In genomic region chr11:134277176-134278001, GRCh38 we compare ENCODE assay signal across 10 cellular contexts. TPM values are rescaled to one million over a fixed set of nuclear protein-coding genes. Genes with fewer than 3 reads are reported as not detected.
DNase-seq lines count a peak whose midpoint lies in the region; ATAC-seq and TF ChIP-seq lines count a peak whose summit lies in the region.
"Had no signal": no experiment of that assay in that cellular context is flagged by ENCODE, and none has a peak within 500 bp of the region (broad histone marks: within the 10 kb centered on the region; RNA-seq: fewer than 3 reads in every experiment).

No MANE protein-coding gene starts in this region.

- peaks cover 20% of the 10 kb centered on the region for H3K27me3 Mint-ChIP-seq in endodermal cell (ENCODE audit: insufficient read depth)

- no peak overlapping the region for H3K27ac ChIP-seq in endodermal cell (ENCODE audit: low read depth, low read length)
- H3K27ac ChIP-seq: ovary had no signal

- H3K27ac Mint-ChIP-seq in endodermal cell: peak overlapping the region; percentile 39

- DNase-seq in NT2/D1 (ENCODE audit: low read depth, low spot score): no peak
- DNase-seq in endodermal cell: peak; percentile 78
- DNase-seq in GM10248 (ENCODE audit: extremely low spot score): no peak
- no peak for DNase-seq in NCI-H1105 (lab: John Stamatoyannopoulos, UW)
- DNase-seq in SHP77 treated with DMSO at 0.1 percent for 48 hours (lab: John Stamatoyannopoulos, UW): no peak
- DNase-seq: NCI-H2029 treated with DMSO at 0.1 percent for 48 hours, ovary had no signal

- H3K9me3 Mint-ChIP-seq in endodermal cell: no peaks in the 10 kb centered on the region

- TF ChIP-seq CTCF in endodermal cell (conservative IDR thresholded peaks at IDR 0.05): peak; percentile 43
- no peak for TF ChIP-seq CTCF in GM10248 (IDR thresholded peaks at IDR 0.05; ENCODE audit: control extremely low read depth, extremely low read depth, low read depth, missing control alignments)

- H3K4me1 Mint-ChIP-seq in endodermal cell: peaks cover 19% of the 10 kb centered on the region

- H3K9me3 ChIP-seq in ES-I3 (ENCODE audit: control insufficient read depth, insufficient read depth, low read length) (no peaks in the 10 kb centered on the region), NT2/D1 (ENCODE audit: insufficient read depth, low read length) (no peaks in the 10 kb centered on the region), endodermal cell (ENCODE audit: control insufficient read depth, low read length) (peaks cover 6% of the 10 kb centered on the region), neuron (ENCODE audit: low read length) (peaks cover 5% of the 10 kb centered on the region)

- POLR2A ChIA-PET in GM10248 (lab: Yijun Ruan, JAX): no interaction called here

- no peaks in the 10 kb centered on the region for H3K36me3 Mint-ChIP-seq in endodermal cell (ENCODE audit: low read depth)

- H3K4me1 ChIP-seq in ES-I3 (ENCODE audit: insufficient read depth, low read length): peaks cover 15% of the 10 kb centered on the region
- no peaks in the 10 kb centered on the region for H3K4me1 ChIP-seq in NT2/D1 (ENCODE audit: insufficient read depth, insufficient read length)
- H3K4me1 ChIP-seq in endodermal cell (ENCODE audit: control insufficient read depth, insufficient read depth, low read length): no peaks in the 10 kb centered on the region
- peaks cover 26% of the 10 kb centered on the region for H3K4me1 ChIP-seq in neuron (ENCODE audit: insufficient read depth, low read length)

- 28 to 30% methylated on average over 23 to 36 of the region's 36 CpGs for WGBS in endodermal cell (ENCODE audit: insufficient coverage in 1 of 2, insufficient read length in 1 of 2), 2 experiments

- ATAC-seq in HG03175 (IDR thresholded peaks at IDR 0.05; ENCODE audit: unreplicated experiment): no peak

- CTCF ChIA-PET in GM10248 (lab: Yijun Ruan, JAX): interaction anchor here (0.6 to 13.2 kb wide), 4 partner anchors 8 to 24 kb away, joined by 3 to 99 read pairs (median 12); partner anchors contain the start of genes ACAD8 and THYN1

- H3K4me3 ChIP-seq in NT2/D1 (ENCODE audit: insufficient read length, low read depth) (peak overlapping the region; percentile 55), endodermal cell (ENCODE audit: low read length) (peak overlapping the region; percentile 85), neuron (ENCODE audit: low read length) (peak overlapping the region; percentile 32)

- peak overlapping the region; percentile 84 for H3K4me3 Mint-ChIP-seq in endodermal cell

- H3K36me3 ChIP-seq in ES-I3 (ENCODE audit: insufficient read depth, low read length) (no peaks in the 10 kb centered on the region), NT2/D1 (ENCODE audit: insufficient read depth, insufficient read length, low read length) (no peaks in the 10 kb centered on the region), endodermal cell (ENCODE audit: control insufficient read depth, insufficient read depth, low read length) (no peaks in the 10 kb centered on the region), neuron (ENCODE audit: insufficient read depth, low read length) (no peaks in the 10 kb centered on the region)
- H3K36me3 ChIP-seq: ovary had no signal

- peak overlapping the region; percentile 68 for H2AFZ ChIP-seq in neuron (ENCODE audit: low read depth, low read length)

- H3K27me3 ChIP-seq in NT2/D1 (ENCODE audit: insufficient read depth, insufficient read length) (peaks cover 58% of the 10 kb centered on the region), endodermal cell (ENCODE audit: control insufficient read depth, insufficient read depth, low read length, poor library complexity, severe bottlenecking) (peaks cover 61% of the 10 kb centered on the region), neuron (ENCODE audit: insufficient read depth, low read length) (peaks cover 59% of the 10 kb centered on the region)
- H3K27me3 ChIP-seq: ovary had no signal

- H3K9ac ChIP-seq in ES-I3 (ENCODE audit: low read depth, low read length) (peak overlapping the region; percentile 89), NT2/D1 (ENCODE audit: insufficient read length, low read depth) (peak overlapping the region; percentile 79), endodermal cell (ENCODE audit: extremely low read depth, low read length, poor library complexity, severe bottlenecking) (no peak overlapping the region)

RNA-seq across cellular contexts. Expression of gene GLB1L3, which starts 1.2 kb away (rescaled TPM):
- 1 to 10 TPM; 2.3 to 7.1 TPM for total RNA-seq in endodermal cell
- 0.43 TPM for polyA plus RNA-seq in endodermal cell (2013, experiment 1 of 2)
- polyA plus RNA-seq in endodermal cell (2013, experiment 2 of 2): 0.37 TPM

RNA-seq across cellular contexts. Expression of gene ACAD8, which starts 24.0 kb away (rescaled TPM):
- 10 to 100 TPM; 35.3 to 37.2 TPM for total RNA-seq in endodermal cell
- 28.5 TPM for polyA plus RNA-seq in endodermal cell (2013, experiment 1 of 2)
- polyA plus RNA-seq in endodermal cell (2013, experiment 2 of 2): 26.4 TPM

RNA-seq across cellular contexts. Expression of gene THYN1, which starts 24.2 kb away (rescaled TPM):
- total RNA-seq in endodermal cell: 10 to 100 TPM; 61.3 to 81.6 TPM
- polyA plus RNA-seq in endodermal cell (2013, experiment 1 of 2): 92.2 TPM
- polyA plus RNA-seq in endodermal cell (2013, experiment 2 of 2): 77.7 TPM

RNA-seq across cellular contexts. Expression of gene VPS26B, which starts 52.9 kb away (rescaled TPM):
- total RNA-seq in endodermal cell: 10 to 100 TPM; 32.5 to 33.6 TPM
- polyA plus RNA-seq in endodermal cell (2013, experiment 1 of 2): 33.1 TPM
- 33.1 TPM for polyA plus RNA-seq in endodermal cell (2013, experiment 2 of 2)

RNA-seq across cellular contexts. Expression of gene NCAPD3, which starts 53.6 kb away (rescaled TPM):
- 10 to 100 TPM; 42.6 to 45.5 TPM for total RNA-seq in endodermal cell
- 36.3 TPM for polyA plus RNA-seq in endodermal cell (2013, experiment 1 of 2)
- polyA plus RNA-seq in endodermal cell (2013, experiment 2 of 2): 34.4 TPM

Comparison
In these comparisons a context has a peak if more than half of its experiments do, and no peak if none do; other contexts are left out.
1. H3K4me3 ChIP-seq: peak in every context shown above with its lines; median percentile 85 in endodermal cell; 55 in NT2/D1; 32 in neuron.